1 cellular context compared by ENCODE assay signal in genomic region chr1:207031016-207031415, GRCh38.
TF ChIP-seq lines count a peak whose summit lies in the region.

No MANE protein-coding gene starts in this region.

TF ChIP-seq in K562, 482 proteins besides CTCF, POLR2A, EP300 and RAD21:
- TF ChIP-seq ZNF316 (IDR thresholded peaks at IDR 0.05) (peak; percentile 77), POU5F1 (IDR thresholded peaks at IDR 0.05; ENCODE audit: borderline replicate concordance, low read depth, low read length, partially characterized antibody) (no peak), NR4A1 (CRISPR knock-in tag; IDR thresholded peaks at IDR 0.05) (no peak), NR4A1 (tag; IDR thresholded peaks at IDR 0.05) (0 out of 2 replicates have a peak, but pooled peaks have one; percentile 3), C11orf30 (IDR thresholded peaks at IDR 0.05; ENCODE audit: low read depth) (peak; percentile 62)
